Comparison of ENCODE assay signal across 8 cellular contexts in genomic region chr5:61817472-61818326, GRCh38.
DNase-seq lines count a peak whose midpoint lies in the region; ATAC-seq and TF ChIP-seq lines count a peak whose summit lies in the region.

No MANE protein-coding gene starts in this region.

- peaks cover 0 to 7% (median 2%) of the 10 kb centered on the region in 5 experiments for H3K9me3 Mint-ChIP-seq in brain

- H3K27me3 ChIP-seq in kidney epithelial cell (ENCODE audit: control insufficient read depth, insufficient read depth, low read length): no peaks in the 10 kb centered on the region
- no peaks in the 10 kb centered on the region for H3K27me3 ChIP-seq in upper lobe of left lung

- H3K27ac ChIP-seq in upper lobe of left lung: no peak overlapping the region

- TF ChIP-seq POLR2A in upper lobe of left lung (IDR thresholded peaks at IDR 0.05): no peak

- no peaks in the 10 kb centered on the region for H3K4me1 ChIP-seq in upper lobe of left lung

- DNase-seq in COLO829 (ENCODE audit: low spot score) (peak; percentile 15), Kasumi-1 (lab: John Stamatoyannopoulos, UW) (peak; percentile 17 to 40), kidney epithelial cell (ENCODE audit: low read depth) (peak; percentile 12), upper lobe of left lung (no peak), NK-92 (lab: John Stamatoyannopoulos, UW; ENCODE audit: unreplicated experiment) (no peak), GM13976 (ENCODE audit: low spot score) (no peak), GF-D8 (lab: John Stamatoyannopoulos, UW) (no peak)

- WGBS in upper lobe of left lung, 2 donors: 20 to 26% methylated on average over 7 of the region's 7 CpGs

- peak overlapping the region in 2 of 5 experiments; percentile 10 to 20 for H3K4me3 Mint-ChIP-seq in brain

- no peaks in the 10 kb centered on the region for H3K9me3 ChIP-seq in upper lobe of left lung

- peaks cover 54% of the 10 kb centered on the region for H3K4me1 Mint-ChIP-seq in brain

- TF ChIP-seq EP300 in upper lobe of left lung (IDR thresholded peaks at IDR 0.05): no peak

- in situ Hi-C loops in GM13976 (cut with MboI; ENCODE audit: low sequenced_read_pairs, unreplicated experiment): no loop called here

- no peaks in the 10 kb centered on the region for H3K36me3 Mint-ChIP-seq in brain

- TF ChIP-seq CTCF in brain (conservative IDR thresholded peaks at IDR 0.05) (peak; percentile 67 to 71), kidney epithelial cell (IDR thresholded peaks at IDR 0.05; ENCODE audit: insufficient read depth, low read length, poor library complexity, severe bottlenecking) (peak; percentile 81), upper lobe of left lung (IDR thresholded peaks at IDR 0.05) (peak in 4 of 6 experiments; percentile 17 to 38 (median 34)), GM13976 (IDR thresholded peaks at IDR 0.05; ENCODE audit: borderline replicate concordance, control extremely low read depth, extremely low read depth, insufficient read depth, missing control alignments) (no peak)

- ATAC-seq in upper lobe of left lung (ENCODE audit: low FRiP score in 2 of 2): peak in 1 of 2 donors; percentile 66

- H3K27me3 Mint-ChIP-seq in brain: peaks cover 9% of the 10 kb centered on the region

- peak overlapping the region; percentile 9 to 79 (median 49) for H3K27ac Mint-ChIP-seq in brain

- H3K36me3 ChIP-seq in kidney epithelial cell (ENCODE audit: control insufficient read depth, insufficient read depth, low read length) (no peaks in the 10 kb centered on the region), upper lobe of left lung (no peaks in the 10 kb centered on the region)

- H3K4me3 ChIP-seq in kidney epithelial cell (ENCODE audit: low read depth, low read length) (no peak overlapping the region), upper lobe of left lung (no peak overlapping the region)

Comparison
In these comparisons a context has a peak if more than half of its experiments do, and no peak if none do; other contexts are left out.
1. DNase-seq: peak in COLO829 (single experiment), Kasumi-1 (2 of 2) and kidney epithelial cell (single experiment); none in upper lobe of left lung (0 of 2), NK-92 (single experiment), GM13976 (single experiment) and GF-D8 (single experiment).